ENCODE assay signal across 28 cellular contexts in genomic region chr2:2536416-2537056, GRCh38.
"Had no signal": no experiment of that assay in that cellular context is flagged by ENCODE, and none has a peak within 500 bp of the region (broad histone marks: within the 10 kb centered on the region; RNA-seq: fewer than 3 reads in every experiment).

No MANE protein-coding gene starts in this region.

- H3K4me3 ChIP-seq: ascending aorta, cardiac muscle cell, heart left ventricle, left lung, lower lobe of right lung, right atrium auricular region, spleen, suprapubic skin, tibial artery, upper lobe of right lung had no signal

- H3K27me3 ChIP-seq: ascending aorta, cardiac muscle cell, foreskin keratinocyte, left lung, right atrium auricular region, tibial artery, upper lobe of right lung had no signal

- H3K9me3 Mint-ChIP-seq: activated naive CD4-positive, alpha-beta T cell treated with anti-CD3 and anti-CD28 coated beads, Interleukin-2, amount 10 ng/mL, durations not matched to agents 7 days and 5 days; activated naive CD8-positive, alpha-beta T cell treated with anti-CD3 and anti-CD28 coated beads, Interleukin-2, amount 10 ng/mL, durations not matched to agents 7 days and 5 days; T-helper 2 cell treated with Interferon-gamma antibody and Interleukin-4, amounts not matched to agents 5 μg/mL and 100 μg/mL, for 36 hours had no signal

- H3K4me3 Mint-ChIP-seq: activated naive CD4-positive, alpha-beta T cell treated with anti-CD3 and anti-CD28 coated beads, Interleukin-2, amount 10 ng/mL, durations not matched to agents 7 days and 5 days; activated naive CD8-positive, alpha-beta T cell treated with anti-CD3 and anti-CD28 coated beads, Interleukin-2, amount 10 ng/mL, durations not matched to agents 7 days and 5 days; brain; naive thymus-derived CD8-positive, alpha-beta T cell; neural crest cell; T-helper 2 cell treated with Interferon-gamma antibody and Interleukin-4, amounts not matched to agents 5 μg/mL and 100 μg/mL, for 36 hours had no signal

- H3K27ac Mint-ChIP-seq: activated naive CD4-positive, alpha-beta T cell treated with anti-CD3 and anti-CD28 coated beads, Interleukin-2, amount 10 ng/mL, durations not matched to agents 7 days and 5 days; activated naive CD8-positive, alpha-beta T cell treated with anti-CD3 and anti-CD28 coated beads, Interleukin-2, amount 10 ng/mL, durations not matched to agents 7 days and 5 days; naive thymus-derived CD8-positive, alpha-beta T cell; T-helper 2 cell treated with Interferon-gamma antibody and Interleukin-4, amounts not matched to agents 5 μg/mL and 100 μg/mL, for 36 hours had no signal

- H3K4me1 ChIP-seq: ascending aorta, foreskin keratinocyte, heart left ventricle, left lung, lower lobe of right lung, parathyroid adenoma, right atrium auricular region, spleen, suprapubic skin, tibial artery, upper lobe of right lung had no signal

- H3K4me1 Mint-ChIP-seq: activated naive CD4-positive, alpha-beta T cell treated with anti-CD3 and anti-CD28 coated beads, Interleukin-2, amount 10 ng/mL, durations not matched to agents 7 days and 5 days; activated naive CD8-positive, alpha-beta T cell treated with anti-CD3 and anti-CD28 coated beads, Interleukin-2, amount 10 ng/mL, durations not matched to agents 7 days and 5 days had no signal

- H3K9ac ChIP-seq: parathyroid adenoma had no signal

- DNase-seq: activated CD4-positive, alpha-beta T cell treated with anti-CD3 and anti-CD28 coated beads for 48 hours; activated CD4-positive, alpha-beta T cell treated with anti-CD3 and anti-CD28 coated beads, Interleukin-2, amount 50 U/mL, for 48 hours; activated CD8-positive, alpha-beta memory T cell treated with anti-CD3 and anti-CD28 coated beads for 24 hours; activated gamma-delta T cell; activated naive CD4-positive, alpha-beta T cell treated with anti-CD3 and anti-CD28 coated beads, Interleukin-2, amount 10 ng/mL, durations not matched to agents 7 days and 5 days; activated naive CD8-positive, alpha-beta T cell treated with anti-CD3 and anti-CD28 coated beads, Interleukin-2, amount 10 ng/mL, durations not matched to agents 7 days and 5 days; activated T-cell treated with anti-CD3 and anti-CD28 coated beads, Interleukin-2, amount 50 U/mL, for 1 hour; cerebellar nuclear complex; foreskin keratinocyte; heart left ventricle; kidney glomerular epithelial cell; left lung; lower lobe of right lung; mesenchymal stem cell; naive thymus-derived CD8-positive, alpha-beta T cell; occipital lobe; spleen; stimulated activated naive CD4-positive, alpha-beta T cell; upper lobe of right lung had no signal

- H3K27me3 Mint-ChIP-seq: activated naive CD4-positive, alpha-beta T cell treated with anti-CD3 and anti-CD28 coated beads, Interleukin-2, amount 10 ng/mL, durations not matched to agents 7 days and 5 days had no signal

- H3K27ac ChIP-seq: ascending aorta, cardiac muscle cell, foreskin keratinocyte, heart left ventricle, left lung, lower lobe of right lung, parathyroid adenoma, right atrium auricular region, spleen, suprapubic skin, tibial artery, upper lobe of right lung had no signal

- H3K36me3 Mint-ChIP-seq: activated naive CD4-positive, alpha-beta T cell treated with anti-CD3 and anti-CD28 coated beads, Interleukin-2, amount 10 ng/mL, durations not matched to agents 7 days and 5 days; activated naive CD8-positive, alpha-beta T cell treated with anti-CD3 and anti-CD28 coated beads, Interleukin-2, amount 10 ng/mL, durations not matched to agents 7 days and 5 days; brain; naive thymus-derived CD8-positive, alpha-beta T cell had no signal

- H3K9me3 ChIP-seq: ascending aorta, heart left ventricle, left lung, lower lobe of right lung, right atrium auricular region, spleen, suprapubic skin, tibial artery, upper lobe of right lung had no signal

- H3K36me3 ChIP-seq: ascending aorta, cardiac muscle cell, heart left ventricle, left lung, lower lobe of right lung, right atrium auricular region, spleen, suprapubic skin, tibial artery, upper lobe of right lung had no signal
